ENCODE assay signal across 22 cellular contexts in the genomic region with DNA sequence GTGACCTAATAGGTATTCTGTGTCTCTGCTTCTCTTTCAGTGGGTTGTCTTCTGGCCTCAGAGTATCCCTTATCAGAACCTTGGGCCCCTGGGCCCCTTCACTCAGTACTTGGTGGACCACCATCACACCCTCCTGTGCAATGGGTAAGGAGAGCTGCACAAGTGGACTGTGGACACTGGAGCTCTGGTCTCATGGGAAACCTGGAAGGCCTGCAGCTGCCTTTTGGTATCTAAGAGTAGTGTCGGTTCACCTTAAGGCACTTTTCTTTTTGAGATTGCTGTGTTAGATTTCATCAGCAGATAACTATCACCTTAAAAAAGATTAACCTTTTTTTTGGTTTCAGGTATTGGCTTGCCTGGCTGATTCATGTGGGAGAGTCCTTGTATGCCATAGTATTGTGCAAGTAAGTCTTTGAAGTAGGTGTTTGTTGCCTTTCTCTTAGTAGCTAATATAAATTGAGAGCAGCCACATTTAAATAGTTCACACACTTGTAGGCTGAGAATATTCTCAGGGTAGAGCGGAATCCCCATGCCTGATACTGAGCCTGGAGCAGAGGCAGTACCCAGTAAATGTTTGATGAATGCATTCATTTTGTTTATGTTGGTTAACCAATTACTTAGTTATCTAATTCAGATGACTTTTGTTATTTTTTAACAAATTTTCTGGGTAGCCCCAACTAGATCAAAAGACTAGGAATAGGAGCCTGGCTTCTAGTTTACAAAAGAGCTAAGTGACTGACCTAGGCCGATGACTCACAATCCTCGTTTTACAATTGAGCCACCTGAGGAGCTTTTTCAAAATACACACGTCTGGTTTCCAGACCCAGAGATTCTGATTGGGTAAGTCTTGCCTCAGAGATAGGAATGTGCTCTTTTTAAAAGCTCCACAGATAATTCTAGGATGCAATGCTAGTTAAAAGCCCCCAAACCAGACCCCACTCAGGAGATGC. TPM values are rescaled to one million over a fixed set of nuclear protein-coding genes. Genes with fewer than 3 reads are reported as not detected.
DNase-seq lines count a peak whose midpoint lies in the region; ATAC-seq, FAIRE-seq and TF ChIP-seq lines count a peak whose summit lies in the region.
"Had no signal": no experiment of that assay in that cellular context is flagged by ENCODE, and none has a peak within 500 bp of the region (broad histone marks: within the 10 kb centered on the region; RNA-seq: fewer than 3 reads in every experiment).

No MANE protein-coding gene starts in this region.

- no peak for ATAC-seq in GM21717 (IDR thresholded peaks at IDR 0.05; ENCODE audit: unreplicated experiment)
- no peak for ATAC-seq in GM18511 (IDR thresholded peaks at IDR 0.05; ENCODE audit: unreplicated experiment)
- no peak for ATAC-seq in GM21528 (IDR thresholded peaks at IDR 0.05; ENCODE audit: low FRiP score, unreplicated experiment)
- ATAC-seq: gastrocnemius medialis, left lobe of liver had no signal

- no peaks in the 10 kb centered on the region for H3K27me3 ChIP-seq in HUES6 (ENCODE audit: control insufficient read depth, insufficient read depth, low read length)
- H3K27me3 ChIP-seq: gastrocnemius medialis, neutrophil had no signal

- no peak overlapping the region for H3K9ac ChIP-seq in HUES6 (ENCODE audit: low read length)
- H3K9ac ChIP-seq in kidney (ENCODE audit: low read length in 2 of 2) = no peak overlapping the region

- intact Hi-C loops in kidney (cut with DNase I) = no loop called here

- FAIRE-seq in kidney (lab: Jason Lieb, UNC) = no peak
- FAIRE-seq: astrocyte, GM12892 had no signal

- H3K4me3 ChIP-seq in AG10803 (ENCODE audit: low read length) = no peak overlapping the region
- H3K4me3 ChIP-seq in HUES6 (ENCODE audit: low read depth, low read length) = no peak overlapping the region
- no peak overlapping the region for H3K4me3 ChIP-seq in choroid plexus epithelial cell (ENCODE audit: low read depth, low read length)
- no peak overlapping the region for H3K4me3 ChIP-seq in kidney (ENCODE audit: low read length in 2 of 2)
- H3K4me3 ChIP-seq: gastrocnemius medialis had no signal

- H3K4me1 ChIP-seq in HUES6 (ENCODE audit: control insufficient read depth, insufficient read depth, low read length) (peaks cover 10% of the 10 kb centered on the region), kidney (ENCODE audit: control insufficient read depth in 1 of 2, insufficient read depth in 1 of 2, low read depth in 1 of 2, low read length in 2 of 2) (peaks cover 0 to 4% of the 10 kb centered on the region in 2 donors)

- H3K27ac ChIP-seq in HUES6 (ENCODE audit: low read depth, low read length) = peak overlapping the region; percentile 69
- no peak overlapping the region for H3K27ac ChIP-seq in kidney (ENCODE audit: low read depth in 2 of 2, low read length in 2 of 2)
- H3K27ac ChIP-seq: gastrocnemius medialis, neutrophil had no signal

- DNase-seq in AG10803 (ENCODE audit: low read depth) (peak; percentile 15), choroid plexus epithelial cell (ENCODE audit: low read depth) (peak; percentile 70), islet precursor cell (peak; percentile 87), kidney (no peak)
- DNase-seq: ACHN; activated CD4-positive, alpha-beta T cell treated with anti-CD3 and anti-CD28 coated beads, Interleukin-2, amount 10 ng/mL, durations not matched to agents 7 days and 5 days; activated naive CD4-positive, alpha-beta T cell treated with anti-CD3 and anti-CD28 coated beads, Interleukin-2, amount 50 U/mL, for 16 hours; gastrocnemius medialis; HFFc6; NCI-H1105 treated with DMSO at 0.1 percent for 48 hours; NCI-H2081 treated with DMSO at 0.1 percent for 48 hours; NCI-H510A treated with DMSO at 0.1 percent for 48 hours; Right ventricle myocardium superior had no signal

- H3K36me3 ChIP-seq in HUES6 (ENCODE audit: control insufficient read depth, insufficient read depth, low read length) = no peaks in the 10 kb centered on the region
- H3K36me3 ChIP-seq in kidney (ENCODE audit: control insufficient read depth in 1 of 2, insufficient read depth in 2 of 2, low read length in 2 of 2) = peaks cover 0 to 4% of the 10 kb centered on the region in 2 donors
- H3K36me3 ChIP-seq: neutrophil had no signal

- H3K9me3 ChIP-seq in HUES6 (ENCODE audit: control insufficient read depth, insufficient read depth, low read depth, low read length) = no peaks in the 10 kb centered on the region
- H3K9me3 ChIP-seq in kidney (ENCODE audit: control insufficient read depth in 1 of 2, low read length in 2 of 2) = no peaks in the 10 kb centered on the region
- H3K9me3 ChIP-seq: gastrocnemius medialis, neutrophil had no signal

- TF ChIP-seq CTCF in AG10803 (conservative IDR thresholded peaks at IDR 0.05; ENCODE audit: low read length) (no peak), choroid plexus epithelial cell (conservative IDR thresholded peaks at IDR 0.05; ENCODE audit: low read depth, low read length) (no peak), kidney (IDR thresholded peaks at IDR 0.05; ENCODE audit: borderline replicate concordance, extremely low read depth, insufficient read depth) (no peak)

RNA-seq across cellular contexts. Expression of a gene that starts 3.6 kb away (rescaled TPM):
- total RNA-seq in kidney = 21.1 TPM
- 29.5 TPM for polyA plus RNA-seq in kidney (ENCODE audit: insufficient read depth, low read depth, low replicate concordance)

RNA-seq across cellular contexts. Expression of a gene that starts 50.5 kb away (rescaled TPM):
- 31.4 TPM for total RNA-seq in kidney
- polyA plus RNA-seq in kidney (ENCODE audit: insufficient read depth, low read depth, low replicate concordance) = 49.9 TPM
- total RNA-seq: activated CD4-positive, alpha-beta T cell treated with anti-CD3 and anti-CD28 coated beads, Interleukin-2, amount 10 ng/mL, durations not matched to agents 7 days and 5 days had no signal
- polyA plus RNA-seq: CD14-positive monocyte had no signal
